In genomic region chr6:147135211-147135672, GRCh38 we compare ENCODE assay signal across 12 cellular contexts.
DNase-seq lines count a peak whose midpoint lies in the region; ATAC-seq and TF ChIP-seq lines count a peak whose summit lies in the region.
"Had no signal": no experiment of that assay in that cellular context is flagged by ENCODE, and none has a peak within 500 bp of the region (broad histone marks: within the 10 kb centered on the region; RNA-seq: fewer than 3 reads in every experiment).

No MANE protein-coding gene starts in this region.

- no peak overlapping the region for H3K4me3 Mint-ChIP-seq in endodermal cell
- H3K4me3 Mint-ChIP-seq: activated naive CD8-positive, alpha-beta T cell had no signal

- 93 to 100% methylated on average over 2 of the region's 2 CpGs for WGBS in endodermal cell (ENCODE audit: insufficient coverage in 1 of 2, insufficient read length in 1 of 2), 2 experiments

- no peaks in the 10 kb centered on the region for H3K9me3 Mint-ChIP-seq in endodermal cell

- no peak overlapping the region for H3K27ac Mint-ChIP-seq in endodermal cell
- H3K27ac Mint-ChIP-seq: activated naive CD8-positive, alpha-beta T cell had no signal

- peaks cover 3% of the 10 kb centered on the region for H3K4me1 Mint-ChIP-seq in endodermal cell

- H3K36me3 ChIP-seq in MG63, result no peaks in the 10 kb centered on the region
- no peaks in the 10 kb centered on the region for H3K36me3 ChIP-seq in endodermal cell (ENCODE audit: control insufficient read depth, insufficient read depth, low read length)

- in situ Hi-C loops in astrocyte of the spinal cord (cut with HindIII; ENCODE audit: low sequenced_read_pairs), result no loop called here

- H3K27me3 Mint-ChIP-seq in endodermal cell (ENCODE audit: insufficient read depth), result no peaks in the 10 kb centered on the region
- H3K27me3 Mint-ChIP-seq: activated naive CD8-positive, alpha-beta T cell had no signal

- H3K27me3 ChIP-seq in MG63, result no peaks in the 10 kb centered on the region
- no peaks in the 10 kb centered on the region for H3K27me3 ChIP-seq in endodermal cell (ENCODE audit: control insufficient read depth, insufficient read depth, low read length, poor library complexity, severe bottlenecking)

- no peaks in the 10 kb centered on the region for H3K4me1 ChIP-seq in endodermal cell (ENCODE audit: control insufficient read depth, insufficient read depth, low read length)

- TF ChIP-seq CTCF in astrocyte of the spinal cord (IDR thresholded peaks at IDR 0.05; ENCODE audit: low read depth, low read length), result no peak
- no peak for TF ChIP-seq CTCF in endodermal cell (conservative IDR thresholded peaks at IDR 0.05)

- ATAC-seq in HG02759 (IDR thresholded peaks at IDR 0.05; ENCODE audit: unreplicated experiment), result no peak

- H3K9ac ChIP-seq in endodermal cell (ENCODE audit: extremely low read depth, low read length, poor library complexity, severe bottlenecking), result no peak overlapping the region

- no peaks in the 10 kb centered on the region for H3K9me3 ChIP-seq in MG63
- no peaks in the 10 kb centered on the region for H3K9me3 ChIP-seq in endodermal cell (ENCODE audit: control insufficient read depth, low read length)

- H3K4me3 ChIP-seq in MG63 (no peak overlapping the region), astrocyte of the spinal cord (ENCODE audit: low read depth, low read length) (no peak overlapping the region), endodermal cell (ENCODE audit: low read length) (no peak overlapping the region)

- DNase-seq in GM03348 (ENCODE audit: low spot score) (peak; percentile 75), MG63 (peak; percentile 82), astrocyte of the spinal cord (ENCODE audit: low read depth, low spot score) (peak; percentile 62), myocyte (ENCODE audit: low read depth) (peak; percentile 41), cerebellar nuclear complex (lab: John Stamatoyannopoulos, UW) (no peak), endodermal cell (no peak)
- DNase-seq: activated CD4-positive, alpha-beta T cell treated with anti-CD3 and anti-CD28 coated beads for 1 hour; NCI-H1417 treated with DMSO at 0.1 percent for 48 hours; stimulated activated CD4-positive, alpha-beta T cell treated with anti-CD3 and anti-CD28 coated beads, Interleukin-15, amount 100 ng/mL, for 24 hours; stimulated activated naive CD4-positive, alpha-beta T cell treated with Interleukin-2 at 50 U/mL for 16 hours had no signal

- H3K27ac ChIP-seq in endodermal cell (ENCODE audit: low read depth, low read length), result no peak overlapping the region

- H3K36me3 Mint-ChIP-seq in endodermal cell (ENCODE audit: low read depth), result no peaks in the 10 kb centered on the region
- H3K36me3 Mint-ChIP-seq: activated naive CD8-positive, alpha-beta T cell had no signal

Comparison
In these comparisons a context has a peak if more than half of its experiments do, and no peak if none do; other contexts are left out.
1. DNase-seq: peak in GM03348 (single experiment), MG63 (single experiment), astrocyte of the spinal cord (single experiment) and myocyte (single experiment); none in cerebellar nuclear complex (0 of 2) and endodermal cell (single experiment).